ENCODE assay signal across 8 cellular contexts in the genomic region with DNA sequence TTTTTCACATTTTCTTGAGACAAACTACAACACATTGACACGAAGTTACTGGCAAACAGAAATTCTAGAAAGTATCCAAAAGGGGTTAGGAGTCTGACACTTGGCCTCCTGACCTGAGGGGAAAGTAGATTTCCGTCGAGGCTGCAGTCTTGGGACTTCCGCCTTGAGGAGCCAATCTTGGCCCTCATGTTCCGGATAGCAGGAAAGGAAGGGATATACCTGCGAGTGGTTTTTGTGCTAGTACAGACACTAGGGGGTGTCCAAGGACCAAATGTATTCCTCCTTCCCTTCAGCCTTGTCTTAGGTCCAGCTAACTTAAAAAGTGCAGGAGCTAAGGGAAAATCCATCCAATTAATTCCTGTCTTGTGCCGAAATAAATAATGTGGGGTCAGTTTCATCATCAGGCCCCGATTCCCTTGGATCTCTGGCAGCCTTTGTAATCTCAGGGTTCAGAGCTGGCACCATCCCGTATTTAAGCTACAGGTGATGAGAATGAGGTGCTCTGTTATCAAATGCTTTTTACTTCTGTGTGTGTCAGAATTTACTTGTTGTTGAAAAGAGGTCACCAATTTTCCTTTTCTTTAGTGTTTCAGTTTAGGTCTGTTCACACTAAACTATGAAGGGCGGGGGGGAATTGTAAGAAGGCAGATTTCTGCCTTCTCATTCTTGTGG.
DNase-seq lines count a peak whose midpoint lies in the region; ATAC-seq and TF ChIP-seq lines count a peak whose summit lies in the region.

No MANE protein-coding gene starts in this region.

- H3K4me3 Mint-ChIP-seq in naive thymus-derived CD4-positive, alpha-beta T cell, result no peak overlapping the region

- no peaks in the 10 kb centered on the region for H3K36me3 ChIP-seq in naive thymus-derived CD4-positive, alpha-beta T cell (ENCODE audit: control insufficient read depth in 2 of 3, insufficient read depth in 3 of 3, low read length in 3 of 3)

- no peaks in the 10 kb centered on the region for H3K4me1 ChIP-seq in naive thymus-derived CD4-positive, alpha-beta T cell (ENCODE audit: control insufficient read depth in 2 of 2, insufficient read depth in 2 of 2, low read length in 2 of 2)

- CTCF ChIA-PET in naive thymus-derived CD4-positive, alpha-beta T cell (lab: Charles Lee), result no interaction called here

- ATAC-seq in GM18505 (IDR thresholded peaks at IDR 0.05; ENCODE audit: unreplicated experiment) (peak; percentile 96), HG02798 (IDR thresholded peaks at IDR 0.05; ENCODE audit: poor library complexity, unreplicated experiment) (peak; percentile 86), HG02970 (IDR thresholded peaks at IDR 0.05; ENCODE audit: low FRiP score, unreplicated experiment) (no peak)
- ATAC-seq in naive thymus-derived CD4-positive, alpha-beta T cell, result peak; percentile 54

- no peaks in the 10 kb centered on the region for H3K27me3 ChIP-seq in naive thymus-derived CD4-positive, alpha-beta T cell (ENCODE audit: control insufficient read depth in 2 of 2, insufficient read depth in 2 of 2, low read length in 2 of 2)

- POLR2A ChIA-PET in naive thymus-derived CD4-positive, alpha-beta T cell (lab: Charles Lee), result no interaction called here

- peak; percentile 71 for TF ChIP-seq CTCF in NB4 (IDR thresholded peaks at IDR 0.05; ENCODE audit: low read depth, low read length)

- peaks cover 0 to 25% (median 11%) of the 10 kb centered on the region in 7 donors for H3K4me1 Mint-ChIP-seq in naive thymus-derived CD4-positive, alpha-beta T cell

- TF ChIP-seq POLR2A in GM18505 (IDR thresholded peaks at IDR 0.05; ENCODE audit: borderline replicate concordance, extremely low read depth, insufficient read depth, insufficient read length) (no peak), NB4 (IDR thresholded peaks at IDR 0.05; ENCODE audit: extremely low read depth, insufficient read length) (no peak)

- no peak overlapping the region for H3K4me3 ChIP-seq in NB4 (ENCODE audit: low read depth, low read length)
- no peak overlapping the region for H3K4me3 ChIP-seq in naive thymus-derived CD4-positive, alpha-beta T cell (ENCODE audit: low read length)

- no peak overlapping the region for H3K27ac ChIP-seq in epithelial cell of prostate
- no peak overlapping the region for H3K27ac ChIP-seq in naive thymus-derived CD4-positive, alpha-beta T cell (ENCODE audit: low read depth, low read length)

- no peaks in the 10 kb centered on the region for H3K9me3 Mint-ChIP-seq in naive thymus-derived CD4-positive, alpha-beta T cell

- DNase-seq in AG20443 (ENCODE audit: low spot score) (peak; percentile 68), NB4 (ENCODE audit: low read depth) (peak; percentile 70), SHP77 treated with DMSO at 0.1 percent for 48 hours (lab: John Stamatoyannopoulos, UW) (peak; percentile 74), epithelial cell of prostate (ENCODE audit: low read depth, low spot score) (peak; percentile 37)
- DNase-seq in naive thymus-derived CD4-positive, alpha-beta T cell, result no peak

- peak overlapping the region in 1 of 9 donors; percentile 20 for H3K27ac Mint-ChIP-seq in naive thymus-derived CD4-positive, alpha-beta T cell

- no peaks in the 10 kb centered on the region for H3K9me3 ChIP-seq in naive thymus-derived CD4-positive, alpha-beta T cell (ENCODE audit: control insufficient read depth in 2 of 3, low read length in 3 of 3)

- H3K27me3 Mint-ChIP-seq in naive thymus-derived CD4-positive, alpha-beta T cell, result peaks cover 0 to 7% (median 3%) of the 10 kb centered on the region in 5 donors

- intact Hi-C loops in naive thymus-derived CD4-positive, alpha-beta T cell (cut with micrococcal nuclease), result loop anchor here in 1 of 2 donors (2.0 to 10.0 kb wide), 2 partner anchors 1581 to 1983 kb away; a partner anchor contains a TSS

- no peaks in the 10 kb centered on the region for H3K36me3 Mint-ChIP-seq in naive thymus-derived CD4-positive, alpha-beta T cell

Comparison
In these comparisons a context has a peak if more than half of its experiments do, and no peak if none do; other contexts are left out.
1. DNase-seq: peak in AG20443 (single experiment), NB4 (single experiment), SHP77 treated with DMSO at 0.1 percent for 48 hours (single experiment) and epithelial cell of prostate (single experiment); none in naive thymus-derived CD4-positive, alpha-beta T cell (0 of 9).